ENCODE assay signal across 7 cellular contexts in the genomic region with DNA sequence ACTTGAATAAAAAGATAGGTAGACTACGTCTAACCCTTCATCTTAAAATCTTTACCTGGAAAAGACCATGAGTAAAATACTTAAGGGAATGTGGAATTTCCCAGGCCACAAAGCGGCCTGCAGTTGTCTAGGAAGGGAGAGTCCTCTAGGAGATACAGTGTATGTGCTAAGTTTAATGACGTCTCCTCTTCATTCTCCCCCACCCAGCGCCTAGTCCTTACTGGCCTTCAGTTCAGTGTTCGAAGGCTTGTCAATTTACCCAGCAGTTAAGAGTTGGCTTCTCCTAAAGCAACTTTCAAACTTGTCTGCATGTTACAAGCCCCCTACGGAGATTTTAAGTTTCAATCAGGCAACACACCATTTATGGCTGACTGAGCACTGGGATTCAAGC. TPM values are rescaled to one million over a fixed set of nuclear protein-coding genes. Genes with fewer than 3 reads are reported as not detected.
A peak's percentile ranks its signal among the peaks of the same experiment; 100 is the strongest.
DNase-seq lines count a peak whose midpoint lies in the region; ATAC-seq, FAIRE-seq and TF ChIP-seq lines count a peak whose summit lies in the region.

No MANE protein-coding gene starts in this region.

- H3K36me3 ChIP-seq in duodenal mucosa (ENCODE audit: control insufficient read depth in 1 of 2, insufficient read depth in 2 of 2, low read length in 2 of 2) = no peaks in the 10 kb centered on the region
- no peaks in the 10 kb centered on the region for H3K36me3 ChIP-seq in neural progenitor cell

- H3K27me3 ChIP-seq in duodenal mucosa (ENCODE audit: control insufficient read depth in 1 of 2, insufficient read depth in 2 of 2, low read length in 2 of 2) = no peaks in the 10 kb centered on the region
- no peaks in the 10 kb centered on the region for H3K27me3 ChIP-seq in neural progenitor cell

- peaks cover 34% of the 10 kb centered on the region for H3K79me2 ChIP-seq in neural progenitor cell (ENCODE audit: low read depth)

- peak overlapping the region; percentile 98 for H3K27ac ChIP-seq in duodenal mucosa (ENCODE audit: low read depth, low read length)
- peak overlapping the region; percentile 83 for H3K27ac ChIP-seq in neural progenitor cell

- 0 out of 2 replicates have a peak, but pooled peaks have one; percentile 18 for TF ChIP-seq POLR2A in H54 (IDR thresholded peaks at IDR 0.05; ENCODE audit: low read depth, low read length)

- no peaks in the 10 kb centered on the region for H3K9me3 Mint-ChIP-seq in neural progenitor cell

- peak overlapping the region; percentile 99 for H3K27ac Mint-ChIP-seq in neural progenitor cell

- peak overlapping the region; percentile 16 to 92 for H3K9ac ChIP-seq in duodenal mucosa (ENCODE audit: low read depth in 1 of 2, low read length in 2 of 2)
- H3K9ac ChIP-seq in neural progenitor cell = no peak overlapping the region

- peak overlapping the region; percentile 98 for H3K4me3 Mint-ChIP-seq in neural progenitor cell

- H3K4me3 ChIP-seq in duodenal mucosa (ENCODE audit: low read depth in 1 of 2, low read length in 2 of 2) (peak overlapping the region; percentile 65 to 92), neural progenitor cell (peak overlapping the region; percentile 94)

- H2AFZ ChIP-seq in neural progenitor cell (replicated peaks) = no peak overlapping the region

- peaks cover 2% of the 10 kb centered on the region for H3K36me3 Mint-ChIP-seq in neural progenitor cell

- FAIRE-seq in H54 (lab: Jason Lieb, UNC) = no peak

- peaks cover 54% of the 10 kb centered on the region for H3F3A ChIP-seq in neural progenitor cell (ENCODE audit: low read depth)

- DNase-seq in H54 (ENCODE audit: insufficient read length, low spot score) (no peak), RPMI7951 (ENCODE audit: low read depth) (peak; percentile 80), neural progenitor cell (ENCODE audit: low spot score) (peak; percentile 56), cerebellar nuclear complex (lab: John Stamatoyannopoulos, UW) (no peak), DMS 273 treated with DMSO at 0.1 percent for 48 hours (lab: John Stamatoyannopoulos, UW) (no peak)

- H3K27me3 Mint-ChIP-seq in neural progenitor cell (ENCODE audit: insufficient read depth, low read depth) = peaks cover 13% of the 10 kb centered on the region

- peaks cover 30% of the 10 kb centered on the region for H3K4me1 Mint-ChIP-seq in neural progenitor cell

- H3K4me2 ChIP-seq in neural progenitor cell = peak overlapping the region; percentile 73

- no peaks in the 10 kb centered on the region for H3K9me3 ChIP-seq in duodenal mucosa (ENCODE audit: control insufficient read depth in 1 of 2, low read length in 2 of 2)
- no peaks in the 10 kb centered on the region for H3K9me3 ChIP-seq in neural progenitor cell (ENCODE audit: low read depth)

- peaks cover 32% of the 10 kb centered on the region for H4K20me1 ChIP-seq in neural progenitor cell (ENCODE audit: low read depth)

- H3K4me1 ChIP-seq in duodenal mucosa (ENCODE audit: control insufficient read depth in 1 of 2, insufficient read depth in 2 of 2, low read length in 2 of 2) (peaks cover 2 to 17% of the 10 kb centered on the region in 2 donors), neural progenitor cell (peaks cover 24% of the 10 kb centered on the region)

- TF ChIP-seq CTCF in neural progenitor cell (IDR thresholded peaks at IDR 0.05) = no peak

- no peak for ATAC-seq in GM21528 (IDR thresholded peaks at IDR 0.05; ENCODE audit: low FRiP score, unreplicated experiment)

RNA-seq across cellular contexts. Expression of a gene that starts 35.2 kb away (rescaled TPM):
- total RNA-seq in RPMI7951 (2014; rRNA removed; shearing (Covaris generic)) = 11.6 and 12.1 TPM in 2 replicates
- 0.43 and 1.5 TPM in 2 replicates for total RNA-seq in neural progenitor cell (ENCODE audit: low replicate concordance)

Comparison
In these comparisons a context has a peak if more than half of its experiments do, and no peak if none do; other contexts are left out.
1. DNase-seq: peak in RPMI7951 (single experiment) and neural progenitor cell (single experiment); none in H54 (single experiment), cerebellar nuclear complex (0 of 2) and DMS 273 treated with DMSO at 0.1 percent for 48 hours (single experiment).